1 cellular context compared by ENCODE assay signal in the genomic region with DNA sequence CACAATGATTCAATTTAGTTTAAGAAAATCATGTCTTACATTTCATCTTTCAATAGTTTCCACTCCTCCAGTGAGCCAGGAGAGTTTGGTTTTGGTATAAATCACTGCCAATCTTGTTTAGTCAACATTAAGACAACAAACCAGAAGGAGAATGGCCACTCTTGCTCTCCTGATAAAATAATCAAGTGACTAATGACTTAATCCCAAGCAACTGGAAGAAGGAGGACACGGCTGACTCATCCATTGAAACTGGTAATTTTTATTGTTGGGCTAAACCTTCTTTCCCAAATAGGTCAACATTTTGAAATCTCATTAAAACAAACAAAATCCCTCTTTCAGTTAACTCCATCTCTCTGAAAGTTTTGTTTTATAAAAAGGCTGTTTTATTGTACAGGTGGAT.
TF ChIP-seq lines count a peak whose summit lies in the region.

No MANE protein-coding gene starts in this region.

TF ChIP-seq in HCT116, 20 proteins besides CTCF, POLR2A, EP300 and RAD21 (continued from another document):
- no peak for TF ChIP-seq ZNF274 (IDR thresholded peaks at IDR 0.05; ENCODE audit: low read depth, low read length)
TF ChIP-seq in HCT116: peak in this region for 2.
